16 cellular contexts compared by ENCODE assay signal in genomic region chr20:61331542-61331941, GRCh38.
DNase-seq lines count a peak whose midpoint lies in the region; TF ChIP-seq lines count a peak whose summit lies in the region.
"Had no signal": no experiment of that assay in that cellular context is flagged by ENCODE, and none has a peak within 500 bp of the region (broad histone marks: within the 10 kb centered on the region; RNA-seq: fewer than 3 reads in every experiment).

No MANE protein-coding gene starts in this region.

- H3K9me3 Mint-ChIP-seq in neural progenitor cell: no peaks in the 10 kb centered on the region
- H3K9me3 Mint-ChIP-seq: activated T-helper 2 cell treated with anti-CD3 and anti-CD28 coated beads, Interferon-gamma antibody, Interleukin-2, Interleukin-4, amounts not matched to agents 10 μg/mL and 5 μg/mL and 100 μg/mL, durations not matched to agents 14 hours and 24 hours and 36 hours had no signal

- no peaks in the 10 kb centered on the region for H3K79me2 ChIP-seq in neural progenitor cell (ENCODE audit: low read depth)

- peak overlapping the region; percentile 76 to 95 (median 87); a peak in 21 of 22 replicates for H3K4me2 ChIP-seq in BLaER1 treated with 17β-estradiol and CSF1 and Interleukin-3, amounts not matched to agents 10 nM and 100 nM
- H3K4me2 ChIP-seq in neural progenitor cell: no peak overlapping the region

- POLR2A ChIA-PET in HEK293 (lab: Yijun Ruan, JAX): no interaction called here

- peak overlapping the region; percentile 53 for H3K27ac Mint-ChIP-seq in neural progenitor cell
- H3K27ac Mint-ChIP-seq: activated T-helper 2 cell treated with anti-CD3 and anti-CD28 coated beads, Interferon-gamma antibody, Interleukin-2, Interleukin-4, amounts not matched to agents 10 μg/mL and 5 μg/mL and 100 μg/mL, durations not matched to agents 14 hours and 24 hours and 36 hours had no signal

- no peak for TF ChIP-seq POLR2A in erythroblast (IDR thresholded peaks at IDR 0.05; ENCODE audit: low read length)

- intact Hi-C loops in posterior vena cava (cut with DNase I): no loop called here

- no peaks in the 10 kb centered on the region for H3K36me3 Mint-ChIP-seq in neural progenitor cell
- H3K36me3 Mint-ChIP-seq: naive thymus-derived CD8-positive, alpha-beta T cell had no signal

- H3K4me1 ChIP-seq in BLaER1 treated with 17β-estradiol and CSF1 and Interleukin-3, amounts not matched to agents 10 nM and 100 nM: peaks cover 26 to 36% (median 31%) of the 10 kb centered on the region in 10 experiments
- H3K4me1 ChIP-seq in HEK293 (ENCODE audit: control insufficient read depth, insufficient read depth, low read length) (no peaks in the 10 kb centered on the region), neural progenitor cell (peaks cover 8% of the 10 kb centered on the region)
- H3K4me1 ChIP-seq: tibial artery had no signal

- peaks cover 11% of the 10 kb centered on the region for H3K4me1 Mint-ChIP-seq in neural progenitor cell
- H3K4me1 Mint-ChIP-seq: naive thymus-derived CD8-positive, alpha-beta T cell had no signal

- no peaks in the 10 kb centered on the region for H3K27me3 Mint-ChIP-seq in neural progenitor cell (ENCODE audit: insufficient read depth, low read depth)

- H3F3A ChIP-seq in neural progenitor cell (ENCODE audit: low read depth): no peaks in the 10 kb centered on the region

- no peaks in the 10 kb centered on the region for H3K9me3 ChIP-seq in BLaER1 treated with 17β-estradiol and CSF1 and Interleukin-3, amounts not matched to agents 10 nM and 100 nM (replicated peaks in 1 of 11)
- no peaks in the 10 kb centered on the region for H3K9me3 ChIP-seq in HEK293 (ENCODE audit: control insufficient read depth, insufficient read depth, low read depth, low read length)
- no peaks in the 10 kb centered on the region for H3K9me3 ChIP-seq in neural progenitor cell (ENCODE audit: low read depth)
- H3K9me3 ChIP-seq: MG63, tibial artery had no signal

- H3K27me3 ChIP-seq in BLaER1 treated with 17β-estradiol and CSF1 and Interleukin-3, amounts not matched to agents 10 nM and 100 nM: no peaks in the 10 kb centered on the region
- peaks cover 7% of the 10 kb centered on the region for H3K27me3 ChIP-seq in neural progenitor cell

- H3K27ac ChIP-seq in BLaER1 treated with 17β-estradiol and CSF1 and Interleukin-3, amounts not matched to agents 10 nM and 100 nM: peak overlapping the region in 9 of 11 experiments; percentile 47 to 73 (median 61); a peak in 16 of 22 replicates
- H3K27ac ChIP-seq in HEK293 (ENCODE audit: extremely low read depth, low read depth, low read length) (no peak overlapping the region), neural progenitor cell (no peak overlapping the region)
- H3K27ac ChIP-seq: coronary artery, tibial artery had no signal

- TF ChIP-seq CTCF in HEK293 (tag by site-specific recombination; IDR thresholded peaks at IDR 0.05) (no peak), neural progenitor cell (IDR thresholded peaks at IDR 0.05) (no peak)

- DNase-seq in erythroblast (lab: John Stamatoyannopoulos, UW): peak; percentile 1 to 4
- peak; percentile 53 for DNase-seq in neural progenitor cell (ENCODE audit: low spot score)
- no peak for DNase-seq in NCI-H1105 treated with DMSO at 0.1 percent for 48 hours (lab: John Stamatoyannopoulos, UW)
- no peak for DNase-seq in posterior vena cava (ENCODE audit: low spot score)
- DNase-seq in NCI-H226: no peak
- DNase-seq in cerebellar nuclear complex (lab: John Stamatoyannopoulos, UW): no peak
- DNase-seq: MG63; NCI-H2081; retina; stimulated activated CD8-positive, alpha-beta memory T cell treated with anti-CD3 and anti-CD28 coated beads, Interleukin-4, amount 100 ng/mL, for 48 hours; tibial artery had no signal

- H3K9ac ChIP-seq in BLaER1 treated with 17β-estradiol and CSF1 and Interleukin-3, amounts not matched to agents 10 nM and 100 nM: peak overlapping the region in 4 of 11 experiments; percentile 36 to 66 (median 50); a peak in 5 of 22 replicates
- no peak overlapping the region for H3K9ac ChIP-seq in neural progenitor cell

- no peak overlapping the region for H3K4me3 ChIP-seq in BLaER1 treated with 17β-estradiol and CSF1 and Interleukin-3, amounts not matched to agents 10 nM and 100 nM
- no peak overlapping the region for H3K4me3 ChIP-seq in HEK293 (ENCODE audit: low read depth, low read length)
- no peak overlapping the region for H3K4me3 ChIP-seq in neural progenitor cell
- H3K4me3 ChIP-seq: coronary artery, MG63, tibial artery had no signal

- no peaks in the 10 kb centered on the region for H3K36me3 ChIP-seq in BLaER1 treated with 17β-estradiol and CSF1 and Interleukin-3, amounts not matched to agents 10 nM and 100 nM
- H3K36me3 ChIP-seq in HEK293 (ENCODE audit: control insufficient read depth in 2 of 2, insufficient read depth in 1 of 2, low read length in 2 of 2) (no peaks in the 10 kb centered on the region), neural progenitor cell (no peaks in the 10 kb centered on the region)
- H3K36me3 ChIP-seq: MG63, tibial artery had no signal

- CTCF ChIA-PET in HEK293 (lab: Yijun Ruan, JAX): no interaction called here

- no peak overlapping the region for H2AFZ ChIP-seq in neural progenitor cell (replicated peaks)

- no peak overlapping the region for H3K4me3 Mint-ChIP-seq in neural progenitor cell
- H3K4me3 Mint-ChIP-seq: naive thymus-derived CD8-positive, alpha-beta T cell had no signal

- H4K20me1 ChIP-seq in BLaER1 treated with 17β-estradiol and CSF1 and Interleukin-3, amounts not matched to agents 10 nM and 100 nM: peaks cover 0 to 7% (median 0%) of the 10 kb centered on the region in 11 experiments; a peak in 3 of 22 replicates
- peaks cover 16% of the 10 kb centered on the region for H4K20me1 ChIP-seq in neural progenitor cell (ENCODE audit: low read depth)

TF ChIP-seq in HEK293, 187 proteins besides CTCF, POLR2A, EP300 and RAD21:
- TF ChIP-seq PRDM6 (tag by site-specific recombination; IDR thresholded peaks at IDR 0.05) (no peak), REST (tag by site-specific recombination; IDR thresholded peaks at IDR 0.05) (peak; percentile 75)

Comparison
In these comparisons a context has a peak if more than half of its experiments do, and no peak if none do; other contexts are left out.
1. H3K27ac ChIP-seq: peak in BLaER1 treated with 17β-estradiol and CSF1 and Interleukin-3, amounts not matched to agents 10 nM and 100 nM (9 of 11); none in HEK293 (single experiment) and neural progenitor cell (single experiment).
2. DNase-seq: peak in erythroblast (2 of 2) and neural progenitor cell (single experiment); none in NCI-H1105 treated with DMSO at 0.1 percent for 48 hours (single experiment), posterior vena cava (single experiment), NCI-H226 (single experiment) and cerebellar nuclear complex (0 of 2).